Comparison of ENCODE assay signal across 9 cellular contexts in genomic region chr6:17015144-17015543, GRCh38.
DNase-seq lines count a peak whose midpoint lies in the region; ATAC-seq and TF ChIP-seq lines count a peak whose summit lies in the region.
"Had no signal": no experiment of that assay in that cellular context is flagged by ENCODE, and none has a peak within 500 bp of the region (broad histone marks: within the 10 kb centered on the region; RNA-seq: fewer than 3 reads in every experiment).

No MANE protein-coding gene starts in this region.

- no peaks in the 10 kb centered on the region for H3K27me3 ChIP-seq in CD4-positive, alpha-beta T cell (ENCODE audit: control insufficient read depth, insufficient read depth, low read length)
- H3K27me3 ChIP-seq in HAP-1 (ENCODE audit: low read depth) = no peaks in the 10 kb centered on the region
- H3K27me3 ChIP-seq in SJCRH30 = no peaks in the 10 kb centered on the region

- no peaks in the 10 kb centered on the region for H3K9me3 ChIP-seq in CD4-positive, alpha-beta T cell (ENCODE audit: control insufficient read depth, low read length)
- no peaks in the 10 kb centered on the region for H3K9me3 ChIP-seq in HAP-1
- H3K9me3 ChIP-seq in SJCRH30 (replicated peaks) = no peaks in the 10 kb centered on the region

- ATAC-seq in CD4-positive, alpha-beta T cell (ENCODE audit: poor library complexity) = peak; percentile 79
- peak; percentile 99 for ATAC-seq in GM19452 (IDR thresholded peaks at IDR 0.05; ENCODE audit: unreplicated experiment)
- ATAC-seq in HG03521 (IDR thresholded peaks at IDR 0.05; ENCODE audit: unreplicated experiment) = peak; percentile 53
- ATAC-seq in GM21447 (IDR thresholded peaks at IDR 0.05; ENCODE audit: unreplicated experiment) = no peak

- H3K4me3 Mint-ChIP-seq in CD4-positive, alpha-beta T cell = peak overlapping the region; percentile 87
- no peak overlapping the region for H3K4me3 Mint-ChIP-seq in chondrocyte (ENCODE audit: unreplicated experiment)

- H3K4me3 ChIP-seq in HAP-1 (no peak overlapping the region), SJCRH30 (no peak overlapping the region)
- H3K4me3 ChIP-seq: SK-N-MC had no signal

- no peak for DNase-seq in CD4-positive, alpha-beta T cell
- DNase-seq in chondrocyte (ENCODE audit: low spot score) (no peak), iPS-NIHi11 (ENCODE audit: low spot score) (no peak), HAP-1 (ENCODE audit: low spot score in 2 of 2) (no peak), SJCRH30 (no peak)

- peak overlapping the region; percentile 82 for H3K27ac Mint-ChIP-seq in CD4-positive, alpha-beta T cell
- peak overlapping the region; percentile 25 for H3K27ac Mint-ChIP-seq in chondrocyte (ENCODE audit: unreplicated experiment)

- no peak overlapping the region for H3K27ac ChIP-seq in CD4-positive, alpha-beta T cell (ENCODE audit: low read depth, low read length)
- no peak overlapping the region for H3K27ac ChIP-seq in SJCRH30
- H3K27ac ChIP-seq: SK-N-MC had no signal

- intact Hi-C loops in CD4-positive, alpha-beta T cell (cut with DNase I, micrococcal nuclease) = no loop called here

- peaks cover 2% of the 10 kb centered on the region for H3K9me3 Mint-ChIP-seq in CD4-positive, alpha-beta T cell
- peaks cover 14% of the 10 kb centered on the region for H3K9me3 Mint-ChIP-seq in chondrocyte (ENCODE audit: low read depth)

- TF ChIP-seq CTCF in CD4-positive, alpha-beta T cell (IDR thresholded peaks at IDR 0.05) = no peak
- no peak for TF ChIP-seq CTCF in chondrocyte (IDR thresholded peaks at IDR 0.05)

- in situ Hi-C loops in HAP-1 (cut with MboI; ENCODE audit: low sequenced_read_pairs) = no loop called here

- H3K36me3 ChIP-seq in HAP-1 (replicated peaks) (no peaks in the 10 kb centered on the region), SJCRH30 (no peaks in the 10 kb centered on the region)

- H3K27me3 Mint-ChIP-seq in CD4-positive, alpha-beta T cell = no peaks in the 10 kb centered on the region
- H3K27me3 Mint-ChIP-seq in chondrocyte (ENCODE audit: low read depth) = no peaks in the 10 kb centered on the region

- H3K4me1 Mint-ChIP-seq in CD4-positive, alpha-beta T cell (ENCODE audit: low read depth) = peaks cover 19% of the 10 kb centered on the region
- H3K4me1 Mint-ChIP-seq in chondrocyte (ENCODE audit: low read depth) = peaks cover 11% of the 10 kb centered on the region

- CTCF ChIA-PET in CD4-positive, alpha-beta T cell (lab: Charles Lee) = interaction anchor here (0.9 kb wide), 1 partner anchor 620 kb away, joined by 3 read pairs; no protein-coding TSS in a partner anchor

- POLR2A ChIA-PET in CD4-positive, alpha-beta T cell (lab: Charles Lee) = interaction anchor here (1.2 to 1.9 kb wide), 2 partner anchors 253 to 531 kb away, joined by 3 to 8 read pairs; partner anchors contain the start of gene ATXN1

- peaks cover 8% of the 10 kb centered on the region for H3K4me1 ChIP-seq in HAP-1
- no peaks in the 10 kb centered on the region for H3K4me1 ChIP-seq in SJCRH30

- H3K36me3 Mint-ChIP-seq in CD4-positive, alpha-beta T cell (ENCODE audit: low read depth) = no peaks in the 10 kb centered on the region
- H3K36me3 Mint-ChIP-seq in chondrocyte (ENCODE audit: low read depth) = no peaks in the 10 kb centered on the region
